ENCODE assay signal across 1 cellular context in genomic region chr12:16587110-16587453, GRCh38.
TF ChIP-seq lines count a peak whose summit lies in the region.

No MANE protein-coding gene starts in this region.

TF ChIP-seq in WTC11, 78 proteins besides CTCF, POLR2A, EP300 and RAD21 (continued from another document):
- TF ChIP-seq STAT6 (CRISPR knock-in tag; conservative IDR thresholded peaks at IDR 0.05; ENCODE audit: low read depth) = no peak
- TF ChIP-seq EMX1 (CRISPR knock-in tag; IDR thresholded peaks at IDR 0.05) = no peak
- no peak for TF ChIP-seq IRF1 (CRISPR knock-in tag; IDR thresholded peaks at IDR 0.05)
- no peak for TF ChIP-seq ZBTB43 (CRISPR knock-in tag; IDR thresholded peaks at IDR 0.05)
- TF ChIP-seq FOXK1 (CRISPR knock-in tag; IDR thresholded peaks at IDR 0.05) = no peak
- no peak for TF ChIP-seq ATF1 (CRISPR knock-in tag; IDR thresholded peaks at IDR 0.05)
- no peak for TF ChIP-seq ZNF263 (CRISPR knock-in tag; IDR thresholded peaks at IDR 0.05; ENCODE audit: low read depth)
- no peak for TF ChIP-seq ATF2 (CRISPR knock-in tag; IDR thresholded peaks at IDR 0.05; ENCODE audit: borderline replicate concordance, low read depth)
